8 cellular contexts compared by ENCODE assay signal in the genomic region with DNA sequence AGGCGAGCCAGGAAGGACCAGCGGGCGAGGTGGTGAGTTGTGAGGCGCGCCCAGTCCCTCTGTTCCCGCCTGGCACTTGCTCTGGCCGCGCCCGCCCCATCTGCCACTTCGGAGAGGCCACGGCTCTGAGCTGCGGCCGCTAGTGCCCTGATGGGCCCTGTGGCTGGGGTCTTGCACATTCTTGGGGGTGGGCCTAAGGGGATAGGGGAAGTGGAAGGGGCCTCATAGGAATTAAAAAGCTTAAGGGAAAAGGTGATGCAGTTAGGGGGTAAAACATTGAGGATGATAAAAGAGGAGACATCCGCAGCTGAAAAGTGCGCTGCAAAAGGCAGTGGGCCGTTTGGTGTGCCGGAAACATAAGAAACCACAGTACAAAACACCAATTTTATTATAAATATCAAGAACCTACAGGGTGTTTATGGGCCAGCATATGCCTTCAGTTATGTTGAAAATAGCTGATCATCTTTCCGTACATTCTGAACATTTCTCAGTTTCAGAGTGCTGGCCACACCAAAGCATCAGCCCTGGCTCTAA. TPM values are rescaled to one million over a fixed set of nuclear protein-coding genes. Genes with fewer than 3 reads are reported as not detected.
DNase-seq lines count a peak whose midpoint lies in the region; ATAC-seq and TF ChIP-seq lines count a peak whose summit lies in the region.

No MANE protein-coding gene starts in this region.

- TF ChIP-seq CTCF in RWPE1 (conservative IDR thresholded peaks at IDR 0.05; ENCODE audit: low read depth), result no peak
- TF ChIP-seq CTCF in fibroblast of lung (conservative IDR thresholded peaks at IDR 0.05 in 1 of 2, IDR thresholded peaks at IDR 0.05 in 1 of 2; ENCODE audit: low read depth in 1 of 2, low read length in 2 of 2), result no peak
- no peak for TF ChIP-seq CTCF in gastrocnemius medialis (IDR thresholded peaks at IDR 0.05 in 4 of 5, conservative IDR thresholded peaks at IDR 0.05 in 1 of 5)

- in situ Hi-C loops in gastrocnemius medialis (cut with MboI; ENCODE audit: low sequenced_read_pairs in 4 of 4), result no loop called here

- intact Hi-C loops in gastrocnemius medialis (cut with DNase I; ENCODE audit: low total_unique reads), result loop anchor here (1.0 to 2.0 kb wide), 2 partner anchors 8 to 668 kb away; a partner anchor contains a TSS

- TF ChIP-seq POLR2A in GM15510 (IDR thresholded peaks at IDR 0.05; ENCODE audit: borderline replicate concordance, extremely low read depth, insufficient read length) (peak; percentile 86), gastrocnemius medialis (IDR thresholded peaks at IDR 0.05) (no peak)

- H3K79me2 ChIP-seq in fibroblast of lung (ENCODE audit: control insufficient read depth, insufficient read depth, low read length), result peaks cover 3% of the 10 kb centered on the region

- peaks cover 13% of the 10 kb centered on the region for H3K36me3 ChIP-seq in fibroblast of lung (ENCODE audit: control insufficient read depth, insufficient read depth, low read length)
- peaks cover 0 to 53% of the 10 kb centered on the region in 2 donors for H3K36me3 ChIP-seq in gastrocnemius medialis

- peak overlapping the region; percentile 48 for H3K9ac ChIP-seq in fibroblast of lung (ENCODE audit: insufficient read depth, low read length)

- ATAC-seq in gastrocnemius medialis, result no peak

- H3K9me3 ChIP-seq in fibroblast of lung (ENCODE audit: control insufficient read depth, insufficient read depth, low read depth, low read length) (no peaks in the 10 kb centered on the region), gastrocnemius medialis (no peaks in the 10 kb centered on the region)

- DNase-seq in RWPE1 (ENCODE audit: low spot score) (no peak), fibroblast of lung (ENCODE audit: low read depth in 2 of 2) (no peak), gastrocnemius medialis (no peak), NCI-H446 treated with DMSO at 0.1 percent for 48 hours (lab: John Stamatoyannopoulos, UW) (no peak), NCI-H1092 treated with DMSO at 0.1 percent for 48 hours (lab: John Stamatoyannopoulos, UW) (no peak), amniotic stem cell (lab: John Stamatoyannopoulos, UW) (no peak), GDM1 (lab: John Stamatoyannopoulos, UW) (no peak)

- peak overlapping the region; percentile 85 for H3K27ac ChIP-seq in RWPE1
- H3K27ac ChIP-seq in fibroblast of lung (ENCODE audit: insufficient read depth, low read length), result peak overlapping the region; percentile 97
- peak overlapping the region; percentile 82 to 92 (median 91) for H3K27ac ChIP-seq in gastrocnemius medialis

- H3K4me2 ChIP-seq in fibroblast of lung (ENCODE audit: extremely low read depth, insufficient read depth, low read length), result peak overlapping the region; percentile 67

- H3K27me3 ChIP-seq in fibroblast of lung (ENCODE audit: control insufficient read depth, insufficient read depth, low read length) (no peaks in the 10 kb centered on the region), gastrocnemius medialis (no peaks in the 10 kb centered on the region)

- CTCF ChIA-PET in RWPE1 (lab: Yijun Ruan, JAX), result interaction anchor here (0.6 to 2.4 kb wide), 4 partner anchors 9 to 184 kb away, joined by 4 to 10 read pairs (median 6); a partner anchor contains a TSS

- no peaks in the 10 kb centered on the region for H4K20me1 ChIP-seq in fibroblast of lung (ENCODE audit: control insufficient read depth, extremely low read depth, insufficient read depth, low read length)

- POLR2A ChIA-PET in RWPE1 (lab: Yijun Ruan, JAX; ENCODE audit: low non-redundant PET), result interaction anchor here (1.9 kb wide), 1 partner anchor 9 kb away, joined by 8 read pairs; a partner anchor contains a TSS

- no peak overlapping the region for H2AFZ ChIP-seq in fibroblast of lung (ENCODE audit: low read length)

- H3K4me1 ChIP-seq in fibroblast of lung (ENCODE audit: control insufficient read depth, extremely low read depth, insufficient read depth, low read length) (peaks cover 3% of the 10 kb centered on the region), gastrocnemius medialis (peaks cover 4 to 10% of the 10 kb centered on the region in 2 donors)

- peak overlapping the region; percentile 91 to 96 (median 94) for H3K4me3 ChIP-seq in fibroblast of lung (replicated peaks in 1 of 4; ENCODE audit: control extremely low read depth in 1 of 4, insufficient read depth in 1 of 4, low read depth in 3 of 4, low read length in 4 of 4)
- peak overlapping the region; percentile 66 to 91 (median 72) for H3K4me3 ChIP-seq in gastrocnemius medialis

RNA-seq across cellular contexts. Expression of a gene that starts 1.1 kb away (rescaled TPM):
- total RNA-seq in fibroblast of lung, result 72.9 and 77.3 TPM in 2 replicates
- polyA plus RNA-seq in fibroblast of lung, result 77.1 and 80.0 TPM in 2 replicates
- polyA plus RNA-seq in fibroblast of lung (2012), result 86.8 and 93.4 TPM in 2 replicates
- 35.2 and 47.9 TPM in 2 replicates for polyA minus RNA-seq in fibroblast of lung (ENCODE audit: low replicate concordance)
- 10 to 100 TPM in 2 of 4 donors, 1 to 10 TPM in 2; 7.0 to 20.2 (median 9.2) TPM for total RNA-seq in gastrocnemius medialis

RNA-seq across cellular contexts. Expression of a gene that starts 6.4 kb away (rescaled TPM):
- total RNA-seq in fibroblast of lung (14.1 and 27.7 TPM in 2 replicates), gastrocnemius medialis (1 to 10 TPM; 2.5 to 7.1 (median 4.1) TPM)
- polyA plus RNA-seq in fibroblast of lung, result 18.6 and 20.7 TPM in 2 replicates
- 30.1 and 35.5 TPM in 2 replicates for polyA plus RNA-seq in fibroblast of lung (2012)
- 39.1 and 91.6 TPM in 2 replicates for polyA minus RNA-seq in fibroblast of lung (ENCODE audit: low replicate concordance)

RNA-seq across cellular contexts. Expression of a gene that starts 8.6 kb away (rescaled TPM):
- 66.8 and 107 TPM in 2 replicates for total RNA-seq in fibroblast of lung
- polyA plus RNA-seq in fibroblast of lung, result 30.7 and 31.4 TPM in 2 replicates
- polyA plus RNA-seq in fibroblast of lung (2012), result 33.7 and 39.7 TPM in 2 replicates
- polyA minus RNA-seq in fibroblast of lung (ENCODE audit: low replicate concordance), result 91.4 and 92.5 TPM in 2 replicates
- 10 to 100 TPM; 13.2 to 26.7 (median 19.0) TPM for total RNA-seq in gastrocnemius medialis

RNA-seq across cellular contexts. Expression of a gene that starts 9.1 kb away (rescaled TPM):
- total RNA-seq in fibroblast of lung, result 54.7 and 64.4 TPM in 2 replicates
- 43.0 and 75.0 TPM in 2 replicates for polyA plus RNA-seq in fibroblast of lung
- 50.9 and 86.2 TPM in 2 replicates for polyA plus RNA-seq in fibroblast of lung (2012)
- polyA minus RNA-seq in fibroblast of lung (ENCODE audit: low replicate concordance), result 28.1 and 89.4 TPM in 2 replicates
- total RNA-seq in gastrocnemius medialis, result 10 to 100 TPM in 1 of 4 donors, 1 to 10 TPM in 3; 1.4 to 11.3 (median 6.1) TPM

RNA-seq across cellular contexts. Expression of a gene that starts 28.1 kb away (rescaled TPM):
- total RNA-seq in fibroblast of lung (under 0.01 and 0.26 TPM in 2 replicates), gastrocnemius medialis (under 1 TPM in 3 of 4 donors, not detected in 1; 0.22 to 0.72 (median 0.36) TPM)
- polyA plus RNA-seq in fibroblast of lung, result 0.16 and 0.49 TPM in 2 replicates
- polyA plus RNA-seq in fibroblast of lung (2012), result 0.10 and 0.28 TPM in 2 replicates
- not detected in 2 replicates for polyA minus RNA-seq in fibroblast of lung (ENCODE audit: low replicate concordance)
